ENCODE assay signal across 27 cellular contexts in the genomic region with DNA sequence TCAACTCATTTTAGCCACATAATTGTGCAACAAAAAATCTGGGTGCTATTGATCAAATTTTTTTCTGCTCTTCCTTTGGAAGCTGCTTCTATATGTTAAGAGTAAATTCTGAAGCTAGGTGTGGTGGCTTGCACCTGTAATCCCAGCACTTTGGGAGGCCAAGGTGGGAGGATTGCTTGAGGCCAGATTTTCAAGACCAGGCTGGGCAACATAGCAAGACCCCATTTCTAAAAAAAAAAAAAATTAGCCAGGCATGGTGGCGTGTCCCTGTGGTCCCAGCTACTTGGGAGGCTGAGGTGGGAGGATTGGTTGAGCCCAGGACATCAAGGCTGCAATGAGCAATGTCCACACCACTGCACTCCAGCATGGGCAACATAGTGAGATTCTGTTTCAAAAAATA. TPM values are rescaled to one million over a fixed set of nuclear protein-coding genes. Genes with fewer than 3 reads are reported as not detected.
"Had no signal": no experiment of that assay in that cellular context is flagged by ENCODE, and none has a peak within 500 bp of the region (broad histone marks: within the 10 kb centered on the region; RNA-seq: fewer than 3 reads in every experiment).

No MANE protein-coding gene starts in this region.

- DNase-seq: islet precursor cell; left ventricle myocardium inferior; mesendoderm; naive B cell; natural killer cell; nephron progenitor cell; ovary; right lobe of liver; stimulated activated CD4-positive, alpha-beta T cell treated with anti-CD3 and anti-CD28 coated beads, Interleukin-1b, Interleukin-23, amount 100 ng/mL, for 48 hours; stimulated activated CD4-positive, alpha-beta T cell treated with anti-CD3 and anti-CD28 coated beads, Interleukin-2, amount 100 ng/mL, for 48 hours; stimulated activated CD4-positive, alpha-beta T cell treated with anti-CD3 and anti-CD28 coated beads, Interleukin-4, amount 100 ng/mL, for 4 hours; stimulated activated CD8-positive, alpha-beta memory T cell treated with anti-CD3 and anti-CD28 coated beads, Interleukin-4, amount 100 ng/mL, for 48 hours; stimulated activated naive B cell treated with anti-CD40 and anti-IgM and Interleukin-4, amounts not matched to agents 10 μg/mL and 1 μg/mL and 100 μg/mL, for 72 hours; stimulated activated naive CD8-positive, alpha-beta T cell treated with anti-CD3 and anti-CD28 coated beads, Interleukin-15, Interleukin-2, amounts not matched to agents 100 U/mL and 50 U/mL, for 24 hours; stomach; testis; thyroid gland; transverse colon; upper lobe of left lung had no signal

- H3K9me3 ChIP-seq: left ventricle myocardium inferior, ovary, right atrium auricular region, right lobe of liver, stomach, testis, thyroid gland, transverse colon, upper lobe of left lung, vagina had no signal

- H3K9ac ChIP-seq: neural progenitor cell had no signal

- H3K4me3 Mint-ChIP-seq: mesothelial cell of epicardium; natural killer cell; nephron progenitor cell; neural progenitor cell; stimulated activated naive B cell treated with anti-CD40 and anti-IgM and Interleukin-4, amounts not matched to agents 10 μg/mL and 1 μg/mL and 100 μg/mL, for 72 hours had no signal

- H3K4me1 Mint-ChIP-seq: mesothelial cell of epicardium; natural killer cell; nephron progenitor cell; neural progenitor cell; stimulated activated naive B cell treated with anti-CD40 and anti-IgM and Interleukin-4, amounts not matched to agents 10 μg/mL and 1 μg/mL and 100 μg/mL, for 72 hours had no signal

- H3K36me3 ChIP-seq: left ventricle myocardium inferior, neural progenitor cell, ovary, right atrium auricular region, right lobe of liver, thyroid gland, upper lobe of left lung, vagina had no signal

- H3K4me1 ChIP-seq: left ventricle myocardium inferior, neural progenitor cell, right atrium auricular region, right lobe of liver, testis, thyroid gland, vagina had no signal

- H3K4me3 ChIP-seq: left ventricle myocardium inferior, lung, neural progenitor cell, ovary, right atrium auricular region, right lobe of liver, smooth muscle cell, stomach, testis, thyroid gland, transverse colon, upper lobe of left lung, vagina had no signal

- H3K27me3 ChIP-seq: neural progenitor cell, ovary, right atrium auricular region, right lobe of liver, stomach, testis, thyroid gland, transverse colon, upper lobe of left lung, vagina had no signal

- H3K27ac Mint-ChIP-seq: mesothelial cell of epicardium, naive B cell, nephron progenitor cell, neural progenitor cell, progenitor cell of endocrine pancreas had no signal

- H3K27me3 Mint-ChIP-seq: naive B cell; stimulated activated naive B cell treated with anti-CD40 and anti-IgM and Interleukin-4, amounts not matched to agents 10 μg/mL and 1 μg/mL and 100 μg/mL, for 72 hours had no signal

- H3K36me3 Mint-ChIP-seq: mesothelial cell of epicardium, neural progenitor cell had no signal

- H3K9me3 Mint-ChIP-seq: naive B cell; natural killer cell; stimulated activated naive B cell treated with anti-CD40 and anti-IgM and Interleukin-4, amounts not matched to agents 10 μg/mL and 1 μg/mL and 100 μg/mL, for 72 hours had no signal

- H3K4me2 ChIP-seq: neural progenitor cell had no signal

- H3K27ac ChIP-seq: left ventricle myocardium inferior, neural progenitor cell, ovary, right atrium auricular region, right lobe of liver, stomach, testis, thyroid gland, transverse colon, upper lobe of left lung, vagina had no signal

- ATAC-seq: right lobe of liver; stimulated activated naive B cell treated with anti-CD40 and anti-IgM and Interleukin-4, amounts not matched to agents 10 μg/mL and 1 μg/mL and 100 μg/mL, for 72 hours; stimulated activated naive CD8-positive, alpha-beta T cell treated with anti-CD3 and anti-CD28 coated beads, Interleukin-15, Interleukin-2, amounts not matched to agents 100 U/mL and 50 U/mL, for 24 hours had no signal

- H2AFZ ChIP-seq: neural progenitor cell had no signal

RNA-seq across cellular contexts. Expression of a gene that starts 35.0 kb away (rescaled TPM):
- total RNA-seq: kidney epithelial cell, mesothelial cell of epicardium, progenitor cell of endocrine pancreas, smooth muscle cell had no signal
- polyA plus RNA-seq: smooth muscle cell had no signal

RNA-seq across cellular contexts. Expression of a gene that starts 50.8 kb away (rescaled TPM):
- total RNA-seq: left ventricle myocardium inferior had no signal
- polyA plus RNA-seq: smooth muscle cell had no signal
